8 cellular contexts compared by ENCODE assay signal in the genomic region with DNA sequence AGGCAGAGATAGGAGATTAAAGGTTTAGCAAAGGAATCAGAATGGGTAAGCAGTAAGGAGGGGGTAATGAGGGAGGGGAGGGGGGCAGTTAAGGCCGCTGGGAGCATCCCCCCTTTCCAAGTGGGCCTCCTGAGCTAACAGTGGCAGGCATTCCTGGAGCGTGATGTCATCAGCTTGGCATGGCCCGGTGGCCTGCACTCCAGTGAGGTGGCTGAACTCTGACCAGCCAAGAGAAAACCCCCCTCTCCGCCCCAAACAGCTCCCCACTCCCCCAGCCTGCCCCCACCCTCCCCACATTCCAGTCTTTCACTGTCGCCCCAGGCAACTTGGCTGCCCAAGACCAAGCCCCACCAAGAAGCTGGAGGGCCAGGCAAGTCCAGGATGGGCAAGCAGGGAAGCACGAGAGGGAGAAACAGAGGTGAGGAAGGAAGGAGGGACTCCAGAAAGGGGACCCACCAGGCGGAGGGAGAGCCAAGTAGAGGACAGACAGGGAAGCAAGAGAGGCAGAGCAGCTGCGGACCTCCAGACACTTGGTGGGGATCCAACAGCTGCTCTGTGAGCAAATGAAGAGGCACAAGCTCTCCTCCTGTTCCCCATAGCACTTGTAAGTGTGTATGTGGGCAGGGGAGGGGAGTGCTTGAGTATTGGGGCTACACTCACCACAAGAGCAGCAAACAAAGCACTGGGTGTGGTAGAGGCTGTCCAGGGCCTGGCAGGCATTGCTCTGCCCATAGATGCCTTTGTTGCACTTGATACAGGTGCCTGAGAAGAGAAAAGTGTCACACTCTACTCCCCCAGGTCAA. TPM values are rescaled to one million over a fixed set of nuclear protein-coding genes. Genes with fewer than 3 reads are reported as not detected.
DNase-seq lines count a peak whose midpoint lies in the region; ATAC-seq and TF ChIP-seq lines count a peak whose summit lies in the region.

No MANE protein-coding gene starts in this region.

- H3K27ac ChIP-seq in C4-2B (peak overlapping the region; percentile 39; the same call in 1 of the 2 replicates), esophagus squamous epithelium (peak overlapping the region; percentile 90 to 95 (median 94))

- WGBS in esophagus squamous epithelium, 2 donors: 14 to 29% methylated on average over 6 of the region's 8 CpGs

- no peaks in the 10 kb centered on the region for H3K9me3 ChIP-seq in esophagus squamous epithelium

- H3K36me3 Mint-ChIP-seq in nephron (ENCODE audit: low read depth): peaks cover 48% of the 10 kb centered on the region

- no peak for TF ChIP-seq POLR2A in esophagus squamous epithelium (IDR thresholded peaks at IDR 0.05)

- H3K4me3 Mint-ChIP-seq in nephron: peak overlapping the region; percentile 90 to 93 (median 91)

- no peaks in the 10 kb centered on the region for H3K9me3 Mint-ChIP-seq in nephron

- intact Hi-C loops in esophagus squamous epithelium (cut with DNase I): loop anchor here (5.0 kb wide), 1 partner anchor 46 kb away; no protein-coding TSS in a partner anchor

- DNase-seq in NCI-H460 (ENCODE audit: extremely low read depth, low read depth) (peak; percentile 55), esophagus squamous epithelium (lab: John Stamatoyannopoulos, UW) (no peak), NCI-H2107 treated with DMSO at 0.1 percent for 48 hours (lab: John Stamatoyannopoulos, UW; ENCODE audit: unreplicated experiment) (no peak)

- peaks cover 23 to 91% (median 27%) of the 10 kb centered on the region in 3 donors for H3K4me1 ChIP-seq in esophagus squamous epithelium

- peaks cover 0 to 18% (median 0%) of the 10 kb centered on the region in 4 donors for H3K27me3 ChIP-seq in esophagus squamous epithelium

- H3K27ac Mint-ChIP-seq in nephron: peak overlapping the region; percentile 92 to 98 (median 97)

- TF ChIP-seq CTCF in C4-2B (conservative IDR thresholded peaks at IDR 0.05) (no peak), esophagus squamous epithelium (IDR thresholded peaks at IDR 0.05) (no peak), nephron (IDR thresholded peaks at IDR 0.05; ENCODE audit: unreplicated experiment in 3 of 3) (no peak)

- ATAC-seq in GM18909 (IDR thresholded peaks at IDR 0.05; ENCODE audit: poor library complexity, unreplicated experiment) (no peak), GM21717 (IDR thresholded peaks at IDR 0.05; ENCODE audit: unreplicated experiment) (no peak), GM21737 (IDR thresholded peaks at IDR 0.05; ENCODE audit: unreplicated experiment) (no peak)

- peak overlapping the region in 2 of 4 donors; percentile 4 to 90 for H3K4me3 ChIP-seq in esophagus squamous epithelium

- no peaks in the 10 kb centered on the region for H3K27me3 Mint-ChIP-seq in nephron (ENCODE audit: low read depth)

- H3K4me1 Mint-ChIP-seq in nephron: peaks cover 58% of the 10 kb centered on the region

- H3K36me3 ChIP-seq in esophagus squamous epithelium: peaks cover 0 to 35% (median 6%) of the 10 kb centered on the region in 3 donors

RNA-seq across cellular contexts. Expression of gene AJUBA, which starts 4.5 kb away (rescaled TPM):
- 61.0 and 75.1 TPM in 2 replicates for total RNA-seq in NCI-H460 (2014; rRNA removed; shearing (Covaris generic))
- polyA plus RNA-seq in NCI-H460 (2014; cell fraction: nucleus; rRNA removed): 72.1 and 74.2 TPM in 2 replicates
- total RNA-seq in esophagus squamous epithelium: 10 to 100 TPM; 31.3 to 44.3 (median 34.5) TPM

RNA-seq across cellular contexts. Expression of gene HAUS4, which starts 21.0 kb away (rescaled TPM):
- total RNA-seq in NCI-H460 (2014; rRNA removed; shearing (Covaris generic)): 77.6 and 81.7 TPM in 2 replicates
- 121 and 135 TPM in 2 replicates for polyA plus RNA-seq in NCI-H460 (2014; cell fraction: nucleus; rRNA removed)
- 10 to 100 TPM; 27.6 to 44.3 (median 33.6) TPM for total RNA-seq in esophagus squamous epithelium

RNA-seq across cellular contexts. Expression of gene C14orf93, which starts 32.1 kb away (rescaled TPM):
- 12.8 and 15.1 TPM in 2 replicates for total RNA-seq in NCI-H460 (2014; rRNA removed; shearing (Covaris generic))
- polyA plus RNA-seq in NCI-H460 (2014; cell fraction: nucleus; rRNA removed): 11.6 and 16.5 TPM in 2 replicates
- 10 to 100 TPM in 2 of 4 donors, 1 to 10 TPM in 2; 3.4 to 12.7 (median 8.8) TPM for total RNA-seq in esophagus squamous epithelium

RNA-seq across cellular contexts. Expression of gene PRMT5, which starts 48.7 kb away (rescaled TPM):
- total RNA-seq in NCI-H460 (2014; rRNA removed; shearing (Covaris generic)): 147 and 170 TPM in 2 replicates
- 119 and 179 TPM in 2 replicates for polyA plus RNA-seq in NCI-H460 (2014; cell fraction: nucleus; rRNA removed)
- 10 to 100 TPM; 36.5 to 75.0 (median 66.1) TPM for total RNA-seq in esophagus squamous epithelium

RNA-seq across cellular contexts. Expression of gene PSMB5, which starts 56.8 kb away (rescaled TPM):
- total RNA-seq in NCI-H460 (2014; rRNA removed; shearing (Covaris generic)): 191 and 254 TPM in 2 replicates
- polyA plus RNA-seq in NCI-H460 (2014; cell fraction: nucleus; rRNA removed): 203 TPM in 2 replicates
- 100 to 1,000 TPM; 140 to 185 (median 153) TPM for total RNA-seq in esophagus squamous epithelium
